Comparison of ENCODE assay signal across 16 cellular contexts in the genomic region with DNA sequence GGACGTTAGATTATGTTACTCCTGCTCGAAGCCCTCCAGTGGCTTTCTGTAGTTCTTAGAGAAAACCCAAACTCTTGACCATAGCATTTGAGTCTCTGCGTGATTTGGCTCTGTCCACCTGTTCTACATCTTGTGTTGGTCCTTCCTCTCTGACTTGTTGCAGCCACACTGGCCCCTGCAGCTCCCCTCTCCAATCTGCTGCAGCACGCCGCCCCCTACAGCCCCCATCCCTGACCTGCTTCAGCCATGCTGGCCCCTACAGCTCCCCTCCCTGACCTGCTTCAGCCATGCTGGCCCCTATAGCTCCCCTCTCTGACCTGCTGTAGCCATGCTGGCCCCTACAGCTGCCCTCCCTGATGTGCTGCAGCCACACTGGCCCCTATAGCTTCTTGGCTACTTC. TPM values are rescaled to one million over a fixed set of nuclear protein-coding genes. Genes with fewer than 3 reads are reported as not detected.
DNase-seq lines count a peak whose midpoint lies in the region; ATAC-seq and TF ChIP-seq lines count a peak whose summit lies in the region.
"Had no signal": no experiment of that assay in that cellular context is flagged by ENCODE, and none has a peak within 500 bp of the region (broad histone marks: within the 10 kb centered on the region; RNA-seq: fewer than 3 reads in every experiment).

No MANE protein-coding gene starts in this region.

- 0 out of 2 replicates have a peak, but pooled peaks have one; percentile 3 for TF ChIP-seq CTCF in 22Rv1 (IDR thresholded peaks at IDR 0.05)
- TF ChIP-seq CTCF in WERI-Rb-1 (IDR thresholded peaks at IDR 0.05; ENCODE audit: low read depth, low read length), result peak; percentile 40

- H3K36me3 ChIP-seq in H7 (replicated peaks; ENCODE audit: control insufficient read depth, insufficient read depth, low read length) (peaks cover 51% of the 10 kb centered on the region), WERI-Rb-1 (peaks cover 91% of the 10 kb centered on the region)

- peak; percentile 43 for DNase-seq in H7
- peak; percentile 18 for DNase-seq in WERI-Rb-1
- DNase-seq in iPS-NIHi11 (ENCODE audit: low spot score), result peak; percentile 33
- no peak for DNase-seq in cerebellar cortex (ENCODE audit: low spot score)
- no peak for DNase-seq in HEK293T (ENCODE audit: extremely low spot score)
- no peak for DNase-seq in stimulated activated CD4-positive, alpha-beta T cell treated with anti-CD3 and anti-CD28 coated beads, Interleukin-4, amount 100 ng/mL, for 4 hours
- DNase-seq: CD4-positive, alpha-beta T cell; DMS153; H9; NCI-H1417; NCI-H187; NCI-H226; NCI-H524 treated with DMSO at 0.1 percent for 48 hours had no signal

- no peak overlapping the region for H3K27ac ChIP-seq in 22Rv1
- H3K27ac ChIP-seq in WERI-Rb-1, result no peak overlapping the region
- H3K27ac ChIP-seq: SJCRH30 had no signal

- H3K27me3 ChIP-seq in H7 (ENCODE audit: control insufficient read depth, insufficient read depth, low read length) (no peaks in the 10 kb centered on the region), WERI-Rb-1 (ENCODE audit: insufficient read depth, low read depth, severe bottlenecking) (no peaks in the 10 kb centered on the region)
- H3K27me3 ChIP-seq: SJCRH30 had no signal

- no peaks in the 10 kb centered on the region for H3K9me3 ChIP-seq in WERI-Rb-1 (ENCODE audit: severe bottlenecking)
- H3K9me3 ChIP-seq: SJCRH30 had no signal

- no peak for ATAC-seq in HG03460 (IDR thresholded peaks at IDR 0.05; ENCODE audit: unreplicated experiment)

- CTCF ChIA-PET in HEK293T (lab: Yijun Ruan, JAX), result no interaction called here

- H3K4me3 ChIP-seq in H7 (ENCODE audit: insufficient read depth, low read depth, low read length), result no peak overlapping the region
- no peak overlapping the region for H3K4me3 ChIP-seq in WERI-Rb-1 (ENCODE audit: low read depth, low read length)
- H3K4me3 ChIP-seq: SJCRH30 had no signal

- POLR2A ChIA-PET in HEK293T (lab: Yijun Ruan, JAX), result no interaction called here

TF ChIP-seq in HEK293T, 16 proteins besides CTCF, POLR2A, EP300 and RAD21:
- TF ChIP-seq BHLHE40 (IDR thresholded peaks at IDR 0.05; ENCODE audit: borderline replicate concordance) (no peak), SUZ12 (IDR thresholded peaks at IDR 0.05) (no peak), NFRKB (IDR thresholded peaks at IDR 0.05) (no peak), FOXA1 (IDR thresholded peaks at IDR 0.05) (no peak), HDGF (IDR thresholded peaks at IDR 0.05; ENCODE audit: borderline replicate concordance) (no peak), ZNF384 (IDR thresholded peaks at IDR 0.05) (no peak), FOXK2 (IDR thresholded peaks at IDR 0.05) (no peak), CTBP1 (IDR thresholded peaks at IDR 0.05; ENCODE audit: borderline replicate concordance) (no peak), LEF1 (IDR thresholded peaks at IDR 0.05; ENCODE audit: borderline replicate concordance) (no peak), FOXM1 (IDR thresholded peaks at IDR 0.05; ENCODE audit: borderline replicate concordance) (no peak), ARNT (IDR thresholded peaks at IDR 0.05) (no peak), TARDBP (IDR thresholded peaks at IDR 0.05) (no peak), ELF4 (IDR thresholded peaks at IDR 0.05) (no peak), L3MBTL2 (conservative IDR thresholded peaks at IDR 0.05) (no peak), SP1 (IDR thresholded peaks at IDR 0.05) (no peak)
- TF ChIP-seq, protein P1, sequence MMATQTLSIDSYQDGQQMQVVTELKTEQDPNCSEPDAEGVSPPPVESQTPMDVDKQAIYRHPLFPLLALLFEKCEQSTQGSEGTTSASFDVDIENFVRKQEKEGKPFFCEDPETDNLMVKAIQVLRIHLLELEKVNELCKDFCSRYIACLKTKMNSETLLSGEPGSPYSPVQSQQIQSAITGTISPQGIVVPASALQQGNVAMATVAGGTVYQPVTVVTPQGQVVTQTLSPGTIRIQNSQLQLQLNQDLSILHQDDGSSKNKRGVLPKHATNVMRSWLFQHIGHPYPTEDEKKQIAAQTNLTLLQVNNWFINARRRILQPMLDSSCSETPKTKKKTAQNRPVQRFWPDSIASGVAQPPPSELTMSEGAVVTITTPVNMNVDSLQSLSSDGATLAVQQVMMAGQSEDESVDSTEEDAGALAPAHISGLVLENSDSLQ (IDR thresholded peaks at IDR 0.05), result no peak

RNA-seq across cellular contexts. Expression of a gene that starts 29.2 kb away (rescaled TPM):
- 13.0 and 15.1 TPM in 2 replicates for total RNA-seq in H7 (2014; rRNA removed; shearing (Covaris generic))

RNA-seq across cellular contexts. Expression of a gene that starts 37.8 kb away (rescaled TPM):
- total RNA-seq in H7 (2014; rRNA removed; shearing (Covaris generic)), result 0.24 and 0.37 TPM in 2 replicates
- total RNA-seq: SJCRH30 had no signal

Comparison
In these comparisons a context has a peak if more than half of its experiments do, and no peak if none do; other contexts are left out.
1. DNase-seq: peak in H7 (single experiment), WERI-Rb-1 (single experiment) and iPS-NIHi11 (single experiment); none in cerebellar cortex (single experiment), HEK293T (single experiment) and stimulated activated CD4-positive, alpha-beta T cell treated with anti-CD3 and anti-CD28 coated beads, Interleukin-4, amount 100 ng/mL, for 4 hours (0 of 2).